In genomic region chr7:7851381-7851780, GRCh38 we compare ENCODE assay signal across 28 cellular contexts.
DNase-seq lines count a peak whose midpoint lies in the region; ATAC-seq and TF ChIP-seq lines count a peak whose summit lies in the region.
"Had no signal": no experiment of that assay in that cellular context is flagged by ENCODE, and none has a peak within 500 bp of the region (broad histone marks: within the 10 kb centered on the region; RNA-seq: fewer than 3 reads in every experiment).

No MANE protein-coding gene starts in this region.

- no peak overlapping the region for H3K4me3 ChIP-seq in brain microvascular endothelial cell (ENCODE audit: low read depth, low read length)
- H3K4me3 ChIP-seq: body of pancreas, heart left ventricle, left lung, stomach had no signal

- H3K9me3 Mint-ChIP-seq in activated CD4-positive, alpha-beta T cell treated with anti-CD3 and anti-CD28 coated beads for 36 hours (ENCODE audit: low read depth): peaks cover 12% of the 10 kb centered on the region
- H3K9me3 Mint-ChIP-seq in activated CD4-positive, alpha-beta T cell treated with anti-CD3 and anti-CD28 coated beads, Interleukin-2, amount 10 ng/mL, durations not matched to agents 24 days and 14 days: peaks cover 16% of the 10 kb centered on the region
- peaks cover 6% of the 10 kb centered on the region for H3K9me3 Mint-ChIP-seq in central memory CD8-positive, alpha-beta T cell
- peaks cover 13% of the 10 kb centered on the region for H3K9me3 Mint-ChIP-seq in stimulated activated naive CD8-positive, alpha-beta T cell treated with anti-CD3 and anti-CD28 coated beads, Interleukin-15, Interleukin-2, amounts not matched to agents 100 ng/mL and 50 ng/mL, for 24 hours

- H3K27me3 Mint-ChIP-seq in activated CD4-positive, alpha-beta T cell treated with anti-CD3 and anti-CD28 coated beads for 36 hours: no peaks in the 10 kb centered on the region
- no peaks in the 10 kb centered on the region for H3K27me3 Mint-ChIP-seq in activated CD4-positive, alpha-beta T cell treated with anti-CD3 and anti-CD28 coated beads, Interleukin-2, amount 10 ng/mL, durations not matched to agents 24 days and 14 days
- H3K27me3 Mint-ChIP-seq in central memory CD8-positive, alpha-beta T cell: no peaks in the 10 kb centered on the region
- no peaks in the 10 kb centered on the region for H3K27me3 Mint-ChIP-seq in stimulated activated naive CD8-positive, alpha-beta T cell treated with anti-CD3 and anti-CD28 coated beads, Interleukin-15, Interleukin-2, amounts not matched to agents 100 ng/mL and 50 ng/mL, for 24 hours
- H3K27me3 Mint-ChIP-seq: progenitor cell of endocrine pancreas had no signal

- H3K27me3 ChIP-seq in brain microvascular endothelial cell (replicated peaks): no peaks in the 10 kb centered on the region
- H3K27me3 ChIP-seq: body of pancreas, heart left ventricle, left lung, stomach had no signal

- TF ChIP-seq CTCF in brain microvascular endothelial cell (IDR thresholded peaks at IDR 0.05; ENCODE audit: low read depth, low read length, missing control alignments): no peak

- intact Hi-C loops in activated CD4-positive, alpha-beta T cell treated with anti-CD3 and anti-CD28 coated beads for 36 hours (cut with DNase I, micrococcal nuclease): no loop called here
- intact Hi-C loops in activated CD4-positive, alpha-beta T cell treated with anti-CD3 and anti-CD28 coated beads, Interleukin-2, amount 10 ng/mL, durations not matched to agents 24 days and 14 days (cut with micrococcal nuclease): no loop called here

- CTCF ChIA-PET in activated CD4-positive, alpha-beta T cell treated with anti-CD3 and anti-CD28 coated beads for 36 hours (lab: Charles Lee): no interaction called here

- no peak overlapping the region for H3K4me3 Mint-ChIP-seq in activated CD4-positive, alpha-beta T cell treated with anti-CD3 and anti-CD28 coated beads for 36 hours
- no peak overlapping the region for H3K4me3 Mint-ChIP-seq in activated CD4-positive, alpha-beta T cell treated with anti-CD3 and anti-CD28 coated beads, Interleukin-2, amount 10 ng/mL, durations not matched to agents 24 days and 14 days
- H3K4me3 Mint-ChIP-seq in central memory CD8-positive, alpha-beta T cell: no peak overlapping the region
- no peak overlapping the region for H3K4me3 Mint-ChIP-seq in stimulated activated naive CD8-positive, alpha-beta T cell treated with anti-CD3 and anti-CD28 coated beads, Interleukin-15, Interleukin-2, amounts not matched to agents 100 ng/mL and 50 ng/mL, for 24 hours
- H3K4me3 Mint-ChIP-seq: T-helper 1 cell treated with Interleukin-12 subunit alpha and Interleukin-12 subunit beta and Interleukin-4 antibody, amounts not matched to agents 30 μg/mL and 1 μg/mL, for 36 hours had no signal

- POLR2A ChIA-PET in activated CD4-positive, alpha-beta T cell treated with anti-CD3 and anti-CD28 coated beads for 36 hours (lab: Charles Lee): no interaction called here

- no peak overlapping the region for H3K27ac Mint-ChIP-seq in activated CD4-positive, alpha-beta T cell treated with anti-CD3 and anti-CD28 coated beads for 36 hours
- no peak overlapping the region for H3K27ac Mint-ChIP-seq in activated CD4-positive, alpha-beta T cell treated with anti-CD3 and anti-CD28 coated beads, Interleukin-2, amount 10 ng/mL, durations not matched to agents 24 days and 14 days
- H3K27ac Mint-ChIP-seq in central memory CD8-positive, alpha-beta T cell (ENCODE audit: low read depth): peak overlapping the region; percentile 46
- peak overlapping the region; percentile 6 for H3K27ac Mint-ChIP-seq in stimulated activated naive CD8-positive, alpha-beta T cell treated with anti-CD3 and anti-CD28 coated beads, Interleukin-15, Interleukin-2, amounts not matched to agents 100 ng/mL and 50 ng/mL, for 24 hours
- H3K27ac Mint-ChIP-seq: progenitor cell of endocrine pancreas; T-helper 1 cell treated with Interleukin-12 subunit alpha and Interleukin-12 subunit beta and Interleukin-4 antibody, amounts not matched to agents 30 μg/mL and 1 μg/mL, for 36 hours had no signal

- no peaks in the 10 kb centered on the region for H3K36me3 ChIP-seq in brain microvascular endothelial cell (replicated peaks)
- H3K36me3 ChIP-seq: heart left ventricle, left lung had no signal

- H3K27ac ChIP-seq in brain microvascular endothelial cell: no peak overlapping the region
- H3K27ac ChIP-seq: body of pancreas, heart left ventricle, left lung, stomach, VCaP had no signal

- H3K36me3 Mint-ChIP-seq in activated CD4-positive, alpha-beta T cell treated with anti-CD3 and anti-CD28 coated beads for 36 hours (ENCODE audit: low read depth): peaks cover 15% of the 10 kb centered on the region
- peaks cover 17% of the 10 kb centered on the region for H3K36me3 Mint-ChIP-seq in activated CD4-positive, alpha-beta T cell treated with anti-CD3 and anti-CD28 coated beads, Interleukin-2, amount 10 ng/mL, durations not matched to agents 24 days and 14 days (ENCODE audit: low read depth)
- H3K36me3 Mint-ChIP-seq in central memory CD8-positive, alpha-beta T cell (ENCODE audit: insufficient read depth): no peaks in the 10 kb centered on the region
- H3K36me3 Mint-ChIP-seq in stimulated activated naive CD8-positive, alpha-beta T cell treated with anti-CD3 and anti-CD28 coated beads, Interleukin-15, Interleukin-2, amounts not matched to agents 100 ng/mL and 50 ng/mL, for 24 hours (ENCODE audit: low read depth): peaks cover 30% of the 10 kb centered on the region

- H3K4me1 Mint-ChIP-seq in activated CD4-positive, alpha-beta T cell treated with anti-CD3 and anti-CD28 coated beads for 36 hours: peaks cover 23% of the 10 kb centered on the region
- H3K4me1 Mint-ChIP-seq in activated CD4-positive, alpha-beta T cell treated with anti-CD3 and anti-CD28 coated beads, Interleukin-2, amount 10 ng/mL, durations not matched to agents 24 days and 14 days: peaks cover 16% of the 10 kb centered on the region
- H3K4me1 Mint-ChIP-seq in central memory CD8-positive, alpha-beta T cell: peaks cover 48% of the 10 kb centered on the region
- peaks cover 42% of the 10 kb centered on the region for H3K4me1 Mint-ChIP-seq in stimulated activated naive CD8-positive, alpha-beta T cell treated with anti-CD3 and anti-CD28 coated beads, Interleukin-15, Interleukin-2, amounts not matched to agents 100 ng/mL and 50 ng/mL, for 24 hours (ENCODE audit: low read depth)

- DNase-seq in activated CD4-positive, alpha-beta T cell treated with anti-CD3 and anti-CD28 coated beads for 36 hours: no peak
- no peak for DNase-seq in activated CD4-positive, alpha-beta T cell treated with anti-CD3 and anti-CD28 coated beads, Interleukin-2, amount 10 ng/mL, durations not matched to agents 24 days and 14 days
- DNase-seq in NCI-H226 (peak; percentile 98), brain microvascular endothelial cell (no peak), SKM-1 (lab: John Stamatoyannopoulos, UW; ENCODE audit: unreplicated experiment) (no peak)
- no peak for DNase-seq in central memory CD8-positive, alpha-beta T cell (ENCODE audit: low spot score in 2 of 2)
- no peak for DNase-seq in stimulated activated CD4-positive, alpha-beta T cell treated with anti-CD3 and anti-CD28 coated beads, Interleukin-1b, Interleukin-23, amount 100 ng/mL, for 48 hours
- DNase-seq: 8988T; activated CD4-positive, alpha-beta T cell treated with anti-CD3 and anti-CD28 coated beads, Interleukin-2, amount 50 U/mL, for 4 hours; activated naive CD4-positive, alpha-beta T cell treated with anti-CD3 and anti-CD28 coated beads, Interleukin-2, amount 50 U/mL, for 16 hours; body of pancreas; Calu3; cortex of kidney; EL; heart left ventricle; left lung; midbrain; NCI-H1694; NCI-H774; small intestine; stimulated activated CD4-positive, alpha-beta T cell treated with anti-CD3 and anti-CD28 coated beads, Interleukin-2, amount 100 ng/mL, for 48 hours; stomach; trophoblast cell had no signal

- in situ Hi-C loops in brain microvascular endothelial cell (cut with HindIII; ENCODE audit: low pct_ligation_motif_present, low sequenced_read_pairs): no loop called here

- peak; percentile 58 for ATAC-seq in activated CD4-positive, alpha-beta T cell treated with anti-CD3 and anti-CD28 coated beads for 36 hours
- ATAC-seq in central memory CD8-positive, alpha-beta T cell (replicated peaks; ENCODE audit: extremely low read depth, poor library complexity, severe bottlenecking): no peak
- ATAC-seq: body of pancreas, HCT116, heart left ventricle, left lung had no signal

Comparison
In these comparisons a context has a peak if more than half of its experiments do, and no peak if none do; other contexts are left out.
1. H3K27ac Mint-ChIP-seq: peak in central memory CD8-positive, alpha-beta T cell (single experiment) and stimulated activated naive CD8-positive, alpha-beta T cell treated with anti-CD3 and anti-CD28 coated beads, Interleukin-15, Interleukin-2, amounts not matched to agents 100 ng/mL and 50 ng/mL, for 24 hours (single experiment); none in activated CD4-positive, alpha-beta T cell treated with anti-CD3 and anti-CD28 coated beads for 36 hours (single experiment) and activated CD4-positive, alpha-beta T cell treated with anti-CD3 and anti-CD28 coated beads, Interleukin-2, amount 10 ng/mL, durations not matched to agents 24 days and 14 days (single experiment).